In genomic region chr9:89048611-89049010, GRCh38 we compare ENCODE assay signal across 20 cellular contexts. TPM values are rescaled to one million over a fixed set of nuclear protein-coding genes. Genes with fewer than 3 reads are reported as not detected.
DNase-seq lines count a peak whose midpoint lies in the region; ATAC-seq, FAIRE-seq and TF ChIP-seq lines count a peak whose summit lies in the region.
"Had no signal": no experiment of that assay in that cellular context is flagged by ENCODE, and none has a peak within 500 bp of the region (broad histone marks: within the 10 kb centered on the region; RNA-seq: fewer than 3 reads in every experiment).

No MANE protein-coding gene starts in this region.

- no peaks in the 10 kb centered on the region for H3K36me3 ChIP-seq in right atrium auricular region
- H3K36me3 ChIP-seq in H1 (ENCODE audit: control insufficient read depth in 2 of 4, insufficient read depth in 4 of 4, low read length in 3 of 4) = no peaks in the 10 kb centered on the region
- no peaks in the 10 kb centered on the region for H3K36me3 ChIP-seq in mesendoderm (ENCODE audit: control insufficient read depth, insufficient read depth, low read length)

- no peak overlapping the region for H2BK15ac ChIP-seq in H1 (ENCODE audit: low read length)
- H2BK15ac ChIP-seq in mesendoderm (replicated peaks; ENCODE audit: low read depth) = no peak overlapping the region

- TF ChIP-seq POLR2A in H1 (IDR thresholded peaks at IDR 0.05; ENCODE audit: control extremely low read depth in 1 of 2, low read depth in 2 of 2, low read length in 2 of 2) = no peak

- H3K23ac ChIP-seq in H1 (ENCODE audit: insufficient read length) (no peak overlapping the region), mesendoderm (ENCODE audit: low read length) (no peak overlapping the region)

- no peaks in the 10 kb centered on the region for H3K4me1 ChIP-seq in right atrium auricular region
- no peaks in the 10 kb centered on the region for H3K4me1 ChIP-seq in H1 (replicated peaks in 1 of 4; ENCODE audit: control insufficient read depth in 3 of 4, insufficient read depth in 4 of 4, low read length in 3 of 4)
- H3K4me1 ChIP-seq in mesendoderm (ENCODE audit: control insufficient read depth, low read depth, low read length) = no peaks in the 10 kb centered on the region

- no peaks in the 10 kb centered on the region for H4K20me1 ChIP-seq in H1 (replicated peaks in 1 of 2; ENCODE audit: control insufficient read depth in 1 of 2, insufficient read depth in 2 of 2, low read length in 2 of 2)

- intact Hi-C loops in left cardiac atrium (cut with DNase I) = no loop called here

- H3K4me2 ChIP-seq in H1 (ENCODE audit: insufficient read depth in 1 of 2, low read depth in 2 of 2, low read length in 2 of 2) = no peak overlapping the region
- no peak overlapping the region for H3K4me2 ChIP-seq in mesendoderm (ENCODE audit: low read length)

- H2BK12ac ChIP-seq in H1 (ENCODE audit: low read depth, low read length) = no peak overlapping the region

- H3K9ac ChIP-seq in H1 (replicated peaks in 1 of 4; ENCODE audit: extremely low read depth in 1 of 4, low read depth in 3 of 4, low read length in 3 of 4) = no peak overlapping the region
- H3K9ac ChIP-seq in mesendoderm (ENCODE audit: low read length) = no peak overlapping the region

- H2BK120ac ChIP-seq in H1 (replicated peaks; ENCODE audit: low read depth, low read length) = no peak overlapping the region
- H2BK120ac ChIP-seq in mesendoderm (ENCODE audit: low read depth, low read length) = no peak overlapping the region

- in situ Hi-C loops in G401 (cut with HindIII; ENCODE audit: low sequenced_read_pairs) = no loop called here

- H3K4me3 ChIP-seq in right atrium auricular region (no peak overlapping the region), H1 (ENCODE audit: extremely low read depth in 1 of 4, insufficient read depth in 2 of 4, low read depth in 3 of 4, low read length in 4 of 4) (no peak overlapping the region), mesendoderm (ENCODE audit: low read length) (no peak overlapping the region)

- H2AK5ac ChIP-seq in H1 (ENCODE audit: low read depth, low read length) (no peak overlapping the region), mesendoderm (ENCODE audit: low read length) (no peak overlapping the region)

- H3K9me3 ChIP-seq in right atrium auricular region (no peaks in the 10 kb centered on the region), H1 (ENCODE audit: insufficient read depth in 2 of 2, low read depth in 1 of 2, low read length in 1 of 2) (no peaks in the 10 kb centered on the region)

- no peak overlapping the region for H3K14ac ChIP-seq in H1 (ENCODE audit: insufficient read length)

- peak; percentile 45 to 63 for TF ChIP-seq RAD21 in H1 (IDR thresholded peaks at IDR 0.05 in 1 of 2, conservative IDR thresholded peaks at IDR 0.05 in 1 of 2; ENCODE audit: low read depth in 2 of 2, low read length in 2 of 2)

- FAIRE-seq in H1 (lab: Jason Lieb, UNC) = no peak
- FAIRE-seq: GM12892, GM19239, HepG2 had no signal

- DNase-seq in right atrium auricular region (ENCODE audit: low spot score) = peak; percentile 49
- DNase-seq in left cardiac atrium = no peak
- peak in 1 of 2 experiments; percentile 5 for DNase-seq in H1 (ENCODE audit: low read depth in 1 of 2, low spot score in 2 of 2)
- DNase-seq in mesendoderm = peak; percentile 33
- no peak for DNase-seq in G401 (ENCODE audit: low spot score)
- DNase-seq in NCI-H345 treated with DMSO at 0.1 percent for 48 hours (lab: John Stamatoyannopoulos, UW; ENCODE audit: unreplicated experiment) = no peak
- DNase-seq: 8988T, Calu3, DMS79 treated with DMSO at 0.1 percent for 48 hours, HCEC 1CT, Kasumi-1, NCI-H2029, NCI-H526 treated with DMSO at 0.1 percent for 48 hours, SHP77 had no signal

- H4K8ac ChIP-seq in H1 (ENCODE audit: extremely low read depth, insufficient read depth, low read length) = no peak overlapping the region
- H4K8ac ChIP-seq in mesendoderm (ENCODE audit: low read depth, low read length) = no peak overlapping the region

- H3K23me2 ChIP-seq in H1 (ENCODE audit: low read depth, low read length) = no peaks in the 10 kb centered on the region

- ATAC-seq in left cardiac atrium = no peak
- ATAC-seq in GM21447 (IDR thresholded peaks at IDR 0.05; ENCODE audit: unreplicated experiment) = no peak
- ATAC-seq: HepG2, Panc1 had no signal

- TF ChIP-seq EP300 in H1 (IDR thresholded peaks at IDR 0.05; ENCODE audit: borderline replicate concordance in 1 of 2, low read depth in 2 of 2, low read length in 2 of 2) = no peak

- H4K91ac ChIP-seq in H1 (replicated peaks; ENCODE audit: insufficient read length, low read length) = no peak overlapping the region

- no peak overlapping the region for H4K5ac ChIP-seq in H1 (ENCODE audit: insufficient read length, low read depth, low read length)
- no peak overlapping the region for H4K5ac ChIP-seq in mesendoderm (ENCODE audit: low read length)

- H3K18ac ChIP-seq in H1 (ENCODE audit: extremely low read depth, low read length) (no peak overlapping the region), mesendoderm (ENCODE audit: low read length) (no peak overlapping the region)

- H3K27ac ChIP-seq in right atrium auricular region = no peak overlapping the region
- no peak overlapping the region for H3K27ac ChIP-seq in H1 (ENCODE audit: low read depth, low read length)
- H3K27ac ChIP-seq in mesendoderm (ENCODE audit: low read depth, low read length) = no peak overlapping the region
- H3K27ac ChIP-seq: RWPE1 had no signal

- H3K4ac ChIP-seq in H1 (replicated peaks; ENCODE audit: insufficient read length, low read depth, low read length) (no peak overlapping the region), mesendoderm (ENCODE audit: low read depth, low read length) (no peak overlapping the region)

- H2AFZ ChIP-seq in H1 (ENCODE audit: low read length) = no peak overlapping the region

- no peak overlapping the region for H2BK5ac ChIP-seq in H1 (ENCODE audit: low read depth, low read length)
- no peak overlapping the region for H2BK5ac ChIP-seq in mesendoderm (ENCODE audit: low read length)

- H3K79me1 ChIP-seq in H1 (ENCODE audit: low read depth, low read length) = no peaks in the 10 kb centered on the region
- no peaks in the 10 kb centered on the region for H3K79me1 ChIP-seq in mesendoderm (ENCODE audit: low read length)

- H3K27me3 ChIP-seq in right atrium auricular region = no peaks in the 10 kb centered on the region
- H3K27me3 ChIP-seq in H1 (replicated peaks in 1 of 4; ENCODE audit: control insufficient read depth in 3 of 4, extremely low read depth in 1 of 4, insufficient read depth in 3 of 4, low read length in 3 of 4) = no peaks in the 10 kb centered on the region
- no peaks in the 10 kb centered on the region for H3K27me3 ChIP-seq in mesendoderm (ENCODE audit: insufficient read depth, low read length, poor library complexity)

- TF ChIP-seq CTCF in right atrium auricular region (IDR thresholded peaks at IDR 0.05) = no peak
- TF ChIP-seq CTCF in H1 (IDR thresholded peaks at IDR 0.05; ENCODE audit: control extremely low read depth in 1 of 3, insufficient read depth in 1 of 3, low read depth in 1 of 3, low read length in 3 of 3) = peak in 2 of 3 experiments; percentile 18 to 44; a peak in 2 of 4 replicates

- H3K79me2 ChIP-seq in H1 (ENCODE audit: control insufficient read depth in 1 of 2, insufficient read depth in 2 of 2, low read length in 2 of 2) (no peaks in the 10 kb centered on the region), mesendoderm (ENCODE audit: control insufficient read depth, insufficient read depth, low read length) (no peaks in the 10 kb centered on the region)

- CTCF ChIA-PET in H1 (lab: Charles Lee; ENCODE audit: partially characterized antibody) = interaction anchor here (1.2 to 1.6 kb wide), 3 partner anchors 16 to 218 kb away, joined by 3 to 6 read pairs (median 3); no protein-coding TSS in a partner anchor

- H3K56ac ChIP-seq in H1 (replicated peaks; ENCODE audit: insufficient read length, low read depth, low read length) = no peak overlapping the region
- H3K56ac ChIP-seq in mesendoderm (ENCODE audit: low read length) = no peak overlapping the region

- H2BK20ac ChIP-seq in H1 (ENCODE audit: low read length) = no peak overlapping the region

- POLR2A ChIA-PET in H1 (lab: Charles Lee; ENCODE audit: partially characterized antibody) = no interaction called here

- WGBS in H1 (ENCODE audit: extremely low coverage in 1 of 2, insufficient coverage in 1 of 2, insufficient read length in 1 of 2, insufficient replicate concordance in 2 of 2, low coverage in 1 of 2, low lambda C conversion rate in 2 of 2, missing lambda C conversion rate in 1 of 2), 2 experiments = 89% methylated on average over 11 of the region's 11 CpGs; no CpG with 5 or more reads in 1 of the 2 experiments
- no CpG with 5 or more reads among the region's 11 CpGs for WGBS in mesendoderm (ENCODE audit: extremely low coverage, insufficient coverage, low lambda C conversion rate)

TF ChIP-seq in H1, 55 proteins besides CTCF, POLR2A, EP300 and RAD21 (continues in another document):
- no peak for TF ChIP-seq EGR1 (IDR thresholded peaks at IDR 0.05; ENCODE audit: borderline replicate concordance, low read depth, low read length)
- TF ChIP-seq RFX5 (IDR thresholded peaks at IDR 0.05; ENCODE audit: borderline replicate concordance, low read depth, low read length) = no peak
- TF ChIP-seq TAF7 (optimal IDR thresholded peaks at IDR 0.05; ENCODE audit: borderline replicate concordance, low read depth, low read length) = no peak
- TF ChIP-seq MAFK (IDR thresholded peaks at IDR 0.05; ENCODE audit: low read depth, low read length) = no peak
- no peak for TF ChIP-seq SP4 (IDR thresholded peaks at IDR 0.05; ENCODE audit: low read length)
- no peak for TF ChIP-seq SP2 (IDR thresholded peaks at IDR 0.05; ENCODE audit: low read length)
- no peak for TF ChIP-seq SRF (IDR thresholded peaks at IDR 0.05; ENCODE audit: low read depth, low read length)
- no peak for TF ChIP-seq GTF2F1 (IDR thresholded peaks at IDR 0.05; ENCODE audit: borderline replicate concordance, low read depth, low read length)
- TF ChIP-seq KDM4A (IDR thresholded peaks at IDR 0.05; ENCODE audit: low read depth, low read length, severe bottlenecking) = no peak

RNA-seq across cellular contexts. Expression of gene S1PR3, which starts 57.3 kb away (rescaled TPM):
- 10 to 100 TPM; 26.8 to 34.7 TPM for total RNA-seq in right atrium auricular region
- 10 to 100 TPM; 24.4 to 25.3 TPM for total RNA-seq in left cardiac atrium
- 6.4 and 7.2 TPM in 2 replicates for total RNA-seq in H1 (2021; fragmentation: NEBNext Ultra II Directional; extraction: Animal tissue kit (Norgen Biotek cat#: 25700))
- 3.7 and 4.9 TPM in 2 replicates for polyA plus RNA-seq in H1 (2011; rRNA removed)
- polyA plus RNA-seq in H1 (2011; cell fraction: cytosol; rRNA removed) = 3.9 TPM
- polyA plus RNA-seq in H1 (2011; cell fraction: nucleus; rRNA removed) = 4.7 TPM
- 3.4 to 4.7 TPM (median 4.2 TPM) in 4 replicates for polyA plus RNA-seq in H1 (2012, experiment 1 of 2)
- polyA plus RNA-seq in H1 (2012, experiment 2 of 2) = 1.5 TPM
- 5.7 TPM for polyA plus RNA-seq in H1 (2013, experiment 1 of 2)
- 6.4 TPM for polyA plus RNA-seq in H1 (2013, experiment 2 of 2)
- 9.5 and 11.0 TPM in 2 replicates for polyA minus RNA-seq in H1 (2011; rRNA and poly(A)+ RNA removed)
- polyA minus RNA-seq in H1 (2011; cell fraction: cytosol; rRNA and poly(A)+ RNA removed) = 4.0 TPM
- 8.7 TPM for polyA minus RNA-seq in H1 (2011; cell fraction: nucleus; rRNA and poly(A)+ RNA removed)
- polyA plus RNA-seq in mesendoderm (2013, experiment 1 of 2) = 7.0 TPM
- 7.0 TPM for polyA plus RNA-seq in mesendoderm (2013, experiment 2 of 2)
- not detected in 2 replicates for total RNA-seq in G401 (2014; rRNA removed; shearing (Covaris generic))
- polyA plus RNA-seq: HepG2 had no signal

Comparison
In these comparisons a context has a peak if more than half of its experiments do, and no peak if none do; other contexts are left out.
1. DNase-seq: peak in right atrium auricular region (single experiment) and mesendoderm (single experiment); none in left cardiac atrium (single experiment), G401 (single experiment) and NCI-H345 treated with DMSO at 0.1 percent for 48 hours (single experiment).
2. CTCF ChIP-seq: peak in H1 (2 of 3); none in right atrium auricular region (0 of 2).